Comparison of ENCODE assay signal across 1 cellular context in genomic region chr19:1874554-1875185, GRCh38.
TF ChIP-seq lines count a peak whose summit lies in the region.

No MANE protein-coding gene starts in this region.

TF ChIP-seq in K562, 482 proteins besides CTCF, POLR2A, EP300 and RAD21 (continued from another document):
- TF ChIP-seq CHD7 (IDR thresholded peaks at IDR 0.05; ENCODE audit: low read depth, low read length) (no peak), USF2 (CRISPR knock-in tag; IDR thresholded peaks at IDR 0.05) (no peak), HDAC3 (IDR thresholded peaks at IDR 0.05; ENCODE audit: borderline replicate concordance, partially characterized antibody) (no peak), IRF1 (CRISPR knock-in tag; IDR thresholded peaks at IDR 0.05; ENCODE audit: borderline replicate concordance) (no peak), MAFF (IDR thresholded peaks at IDR 0.05; ENCODE audit: low read length) (no peak), ZNF561 (CRISPR knock-in tag; conservative IDR thresholded peaks at IDR 0.05) (no peak), TEAD1 (CRISPR knock-in tag; IDR thresholded peaks at IDR 0.05) (no peak), ZBTB8A (IDR thresholded peaks at IDR 0.05; ENCODE audit: partially characterized antibody) (no peak), ARNT (IDR thresholded peaks at IDR 0.05) (no peak), RREB1 (CRISPR knock-in tag; IDR thresholded peaks at IDR 0.05) (no peak), ZBTB43 (CRISPR knock-in tag; IDR thresholded peaks at IDR 0.05) (no peak), THAP12 (CRISPR knock-in tag; IDR thresholded peaks at IDR 0.05) (no peak), ZNF316 (IDR thresholded peaks at IDR 0.05) (peak; percentile 29; the same call in 1 of the 2 replicates), NR2C1 (IDR thresholded peaks at IDR 0.05) (peak; percentile 95), NR2C1 (tag; IDR thresholded peaks at IDR 0.05) (peak; percentile 87), PBX2 (CRISPR knock-in tag; IDR thresholded peaks at IDR 0.05; ENCODE audit: low read depth) (no peak), PBX2 (tag; conservative IDR thresholded peaks at IDR 0.05; ENCODE audit: low read depth) (peak; percentile 44; the same call in 1 of the 2 replicates), CBX8 (IDR thresholded peaks at IDR 0.05; ENCODE audit: borderline replicate concordance, extremely low read depth, low read depth, low read length, poor library complexity, severe bottlenecking) (no peak), PHF8 (IDR thresholded peaks at IDR 0.05; ENCODE audit: borderline replicate concordance, low read length) (no peak), PKNOX1 (IDR thresholded peaks at IDR 0.05) (peak; percentile 22; the same call in 1 of the 2 replicates), NR2C2 (CRISPR knock-in tag; IDR thresholded peaks at IDR 0.05) (no peak), NR2C2 (tag; IDR thresholded peaks at IDR 0.05) (peak; percentile 97), BACH1 (tag; IDR thresholded peaks at IDR 0.05) (no peak), TGIF2 (CRISPR knock-in tag; IDR thresholded peaks at IDR 0.05) (no peak)
